In the genomic region with DNA sequence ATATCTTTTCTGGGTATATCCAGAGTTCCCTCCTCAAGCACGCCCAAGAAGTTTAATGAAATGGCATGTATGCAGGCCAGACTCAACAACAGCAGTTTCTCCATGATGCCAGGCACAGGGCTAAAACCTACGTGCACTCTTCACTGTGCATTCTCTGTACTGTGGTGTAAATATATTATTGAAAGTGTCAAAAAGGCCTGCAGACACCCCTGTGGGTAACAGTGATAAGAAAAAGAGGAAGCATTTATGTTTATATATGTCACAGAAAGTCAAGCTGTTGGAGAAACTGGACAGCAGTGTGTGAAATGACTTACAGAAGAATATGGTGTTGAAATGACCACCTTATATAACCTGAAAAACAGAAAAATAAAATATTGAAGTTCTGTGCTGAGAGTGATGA, we compare ENCODE assay signal across 1 cellular context.
TF ChIP-seq lines count a peak whose summit lies in the region.

No MANE protein-coding gene starts in this region.

TF ChIP-seq in GM12878, 131 proteins besides CTCF, POLR2A, EP300 and RAD21 (continued from another document):
- TF ChIP-seq, protein P1, sequence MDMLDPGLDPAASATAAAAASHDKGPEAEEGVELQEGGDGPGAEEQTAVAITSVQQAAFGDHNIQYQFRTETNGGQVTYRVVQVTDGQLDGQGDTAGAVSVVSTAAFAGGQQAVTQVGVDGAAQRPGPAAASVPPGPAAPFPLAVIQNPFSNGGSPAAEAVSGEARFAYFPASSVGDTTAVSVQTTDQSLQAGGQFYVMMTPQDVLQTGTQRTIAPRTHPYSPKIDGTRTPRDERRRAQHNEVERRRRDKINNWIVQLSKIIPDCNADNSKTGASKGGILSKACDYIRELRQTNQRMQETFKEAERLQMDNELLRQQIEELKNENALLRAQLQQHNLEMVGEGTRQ (IDR thresholded peaks at IDR 0.05; ENCODE audit: borderline replicate concordance, low read depth, low read length), result no peak
- TF ChIP-seq, protein P2, sequence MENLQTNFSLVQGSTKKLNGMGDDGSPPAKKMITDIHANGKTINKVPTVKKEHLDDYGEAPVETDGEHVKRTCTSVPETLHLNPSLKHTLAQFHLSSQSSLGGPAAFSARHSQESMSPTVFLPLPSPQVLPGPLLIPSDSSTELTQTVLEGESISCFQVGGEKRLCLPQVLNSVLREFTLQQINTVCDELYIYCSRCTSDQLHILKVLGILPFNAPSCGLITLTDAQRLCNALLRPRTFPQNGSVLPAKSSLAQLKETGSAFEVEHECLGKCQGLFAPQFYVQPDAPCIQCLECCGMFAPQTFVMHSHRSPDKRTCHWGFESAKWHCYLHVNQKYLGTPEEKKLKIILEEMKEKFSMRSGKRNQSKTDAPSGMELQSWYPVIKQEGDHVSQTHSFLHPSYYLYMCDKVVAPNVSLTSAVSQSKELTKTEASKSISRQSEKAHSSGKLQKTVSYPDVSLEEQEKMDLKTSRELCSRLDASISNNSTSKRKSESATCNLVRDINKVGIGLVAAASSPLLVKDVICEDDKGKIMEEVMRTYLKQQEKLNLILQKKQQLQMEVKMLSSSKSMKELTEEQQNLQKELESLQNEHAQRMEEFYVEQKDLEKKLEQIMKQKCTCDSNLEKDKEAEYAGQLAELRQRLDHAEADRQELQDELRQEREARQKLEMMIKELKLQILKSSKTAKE (IDR thresholded peaks at IDR 0.05; ENCODE audit: low read depth, poor library complexity, severe bottlenecking), result no peak
- TF ChIP-seq DPF2 (IDR thresholded peaks at IDR 0.05), result no peak
- TF ChIP-seq MYC (IDR thresholded peaks at IDR 0.05; ENCODE audit: insufficient read depth, insufficient read length, insufficient replicate concordance, low read length, severe bottlenecking), result no peak
- TF ChIP-seq MTA2 (IDR thresholded peaks at IDR 0.05; ENCODE audit: low read depth), result peak; percentile 40; the same call in 1 of the 2 replicates
